8 cellular contexts compared by ENCODE assay signal in the genomic region with DNA sequence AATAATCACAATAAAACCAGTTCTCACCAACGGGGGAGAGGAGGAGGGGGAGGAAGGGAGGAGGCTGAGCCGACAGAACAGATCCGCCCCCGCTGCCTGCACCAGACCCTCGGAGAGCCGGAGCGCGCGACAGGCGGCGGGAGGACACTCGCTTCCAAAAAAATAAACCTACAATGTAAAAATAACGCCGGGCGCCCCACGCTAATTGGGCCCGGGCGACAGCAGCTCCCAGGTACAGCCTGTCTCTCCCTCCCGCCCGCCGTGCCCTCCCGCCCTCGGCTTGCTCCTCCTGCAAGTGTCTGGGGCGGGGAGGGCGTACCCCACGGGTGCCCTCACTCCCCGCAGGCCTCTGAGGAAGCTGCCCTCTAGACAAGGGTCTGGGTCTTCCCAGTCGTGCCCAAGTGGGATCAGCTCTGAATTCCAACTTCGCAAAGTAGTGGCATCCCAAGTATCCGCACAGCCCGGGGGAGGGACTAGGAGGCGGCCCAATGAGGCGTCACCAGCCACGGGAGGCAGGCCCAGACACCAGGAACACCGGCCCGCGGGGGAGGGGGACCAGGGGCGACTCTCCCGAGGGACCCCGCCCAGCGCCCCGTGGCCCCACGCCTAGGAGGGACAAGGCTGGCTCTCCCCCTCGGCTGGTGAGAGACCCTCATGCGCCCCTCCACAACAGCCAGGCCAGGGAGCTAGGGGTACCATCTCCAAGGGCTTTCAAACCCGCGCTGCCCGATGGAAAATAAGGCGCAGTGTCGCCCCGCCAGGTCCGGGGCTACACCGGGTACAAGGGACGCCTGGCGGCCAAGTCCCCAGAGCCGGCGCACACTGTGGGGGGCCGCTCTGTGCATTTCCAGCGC. TPM values are rescaled to one million over a fixed set of nuclear protein-coding genes. Genes with fewer than 3 reads are reported as not detected.
DNase-seq lines count a peak whose midpoint lies in the region; ATAC-seq, FAIRE-seq and TF ChIP-seq lines count a peak whose summit lies in the region.

No MANE protein-coding gene starts in this region.

- no peak for TF ChIP-seq POLR2A in HCT116 (IDR thresholded peaks at IDR 0.05; ENCODE audit: borderline replicate concordance, extremely low read depth, insufficient read depth, insufficient read length)

- no peaks in the 10 kb centered on the region for H3K9me2 ChIP-seq in HCT116 (ENCODE audit: insufficient read depth)

- no peak for FAIRE-seq in D721Med (lab: Jason Lieb, UNC)

- H3K4me2 ChIP-seq in HCT116 (ENCODE audit: low read length) = peak overlapping the region; percentile 86

- RAD21 ChIA-PET in HCT116 (lab: Charles Lee; ENCODE audit: low non-redundant PET in 1 of 2, low total read pairs in 2 of 2, uncharacterized antibody in 2 of 2, unreplicated experiment in 2 of 2) = no interaction called here

- no peak for TF ChIP-seq RAD21 in HCT116 (IDR thresholded peaks at IDR 0.05; ENCODE audit: low read depth)

- peaks cover 6 to 27% of the 10 kb centered on the region in 2 experiments; a peak in 3 of 4 replicates for H3K4me1 ChIP-seq in HCT116 (ENCODE audit: control insufficient read depth in 1 of 2, insufficient read depth in 2 of 2, low read length in 2 of 2)
- peaks cover 28% of the 10 kb centered on the region for H3K4me1 ChIP-seq in rectal smooth muscle tissue (ENCODE audit: control insufficient read depth, insufficient read depth, low read length)

- H3K79me2 ChIP-seq in HCT116 (ENCODE audit: insufficient read depth, low read length) = peaks cover 55% of the 10 kb centered on the region

- peak; percentile 75 for DNase-seq in GM10248 (ENCODE audit: extremely low spot score)
- DNase-seq in HCT116 (ENCODE audit: low read depth, low spot score) = peak; percentile 42
- peak; percentile 37 for DNase-seq in MV-4-11 (lab: John Stamatoyannopoulos, UW)
- DNase-seq in T-helper 22 cell (ENCODE audit: low read depth) = peak; percentile 58
- no peak for DNase-seq in astrocyte of the cerebellum (ENCODE audit: low read depth)
- peak; percentile 95 for DNase-seq in hepatic stellate cell (ENCODE audit: low spot score)
- DNase-seq in D721Med (ENCODE audit: insufficient read length, low spot score) = no peak

- peak overlapping the region; percentile 94 for H3K27ac ChIP-seq in HCT116 (ENCODE audit: low read depth, low read length)
- H3K27ac ChIP-seq in rectal smooth muscle tissue (ENCODE audit: low read depth, low read length) = peak overlapping the region; percentile 96

- intact Hi-C loops in HCT116 (cut with micrococcal nuclease) = loop anchor here (2.0 to 10.0 kb wide), 6 partner anchors 71 to 201 kb away; no protein-coding TSS in a partner anchor

- H3K27me3 ChIP-seq in HCT116 (ENCODE audit: insufficient read depth, low read length) (no peaks in the 10 kb centered on the region), rectal smooth muscle tissue (ENCODE audit: control insufficient read depth, insufficient read depth, low read length) (no peaks in the 10 kb centered on the region)

- peak overlapping the region; percentile 70 to 82 for H3K4me3 ChIP-seq in HCT116 (replicated peaks in 1 of 2; ENCODE audit: low read depth in 1 of 2, low read length in 2 of 2)
- H3K4me3 ChIP-seq in astrocyte of the cerebellum (ENCODE audit: low read depth, low read length) = peak overlapping the region; percentile 90
- peak overlapping the region; percentile 90 for H3K4me3 ChIP-seq in rectal smooth muscle tissue (ENCODE audit: low read length)

- H2AFZ ChIP-seq in HCT116 (ENCODE audit: low read depth, low read length, poor library complexity, severe bottlenecking) = no peak overlapping the region

- peaks cover 11% of the 10 kb centered on the region; the same call in 1 of the 2 replicates for H4K20me1 ChIP-seq in HCT116 (ENCODE audit: insufficient read depth)

- TF ChIP-seq CTCF in GM10248 (IDR thresholded peaks at IDR 0.05; ENCODE audit: control extremely low read depth, extremely low read depth, low read depth, missing control alignments) (no peak), HCT116 (IDR thresholded peaks at IDR 0.05 in 2 of 3, conservative IDR thresholded peaks at IDR 0.05 in 1 of 3; ENCODE audit: borderline replicate concordance in 1 of 3, insufficient read depth in 1 of 3, low read depth in 2 of 3, low read length in 2 of 3) (no peak), astrocyte of the cerebellum (IDR thresholded peaks at IDR 0.05; ENCODE audit: low read depth, low read length, missing control alignments) (no peak), D721Med (IDR thresholded peaks at IDR 0.05; ENCODE audit: insufficient read depth, missing control alignments) (no peak)

- no peaks in the 10 kb centered on the region for H3K9me3 ChIP-seq in HCT116 (ENCODE audit: control insufficient read depth in 1 of 2, insufficient read depth in 1 of 2, low read depth in 1 of 2, low read length in 2 of 2)

- CTCF ChIA-PET in GM10248 (lab: Yijun Ruan, JAX) (interaction anchor here (0.9 to 1.3 kb wide), 2 partner anchors 13 to 21 kb away, joined by 3 read pairs; no protein-coding TSS in a partner anchor), HCT116 (lab: Charles Lee) (no interaction called here)

- peaks cover 0 to 6% of the 10 kb centered on the region in 2 experiments; a peak in 1 of 4 replicates for H3K36me3 ChIP-seq in HCT116 (ENCODE audit: control insufficient read depth in 1 of 2, insufficient read depth in 2 of 2, low read length in 2 of 2)
- H3K36me3 ChIP-seq in rectal smooth muscle tissue (ENCODE audit: control insufficient read depth, insufficient read depth, low read length) = no peaks in the 10 kb centered on the region

- in situ Hi-C loops in astrocyte of the cerebellum (cut with HindIII; ENCODE audit: low sequenced_read_pairs) = no loop called here

- POLR2A ChIA-PET in GM10248 (lab: Yijun Ruan, JAX) (interaction anchor here (0.6 kb wide), 1 partner anchor 186 kb away, joined by 3 read pairs; no protein-coding TSS in a partner anchor), HCT116 (lab: Charles Lee) (no interaction called here)

- H3K9ac ChIP-seq in HCT116 (ENCODE audit: low read length) = peak overlapping the region; percentile 96
- peak overlapping the region; percentile 91 for H3K9ac ChIP-seq in rectal smooth muscle tissue (ENCODE audit: low read length)

- BruUV-seq in HCT116 (replicated peaks; lab: Mats Ljungman, UMichigan) = no TSS peak

- ATAC-seq in HCT116 = peak; percentile 82

TF ChIP-seq in HCT116, 20 proteins besides CTCF, POLR2A, EP300 and RAD21:
- TF ChIP-seq, protein P1, sequence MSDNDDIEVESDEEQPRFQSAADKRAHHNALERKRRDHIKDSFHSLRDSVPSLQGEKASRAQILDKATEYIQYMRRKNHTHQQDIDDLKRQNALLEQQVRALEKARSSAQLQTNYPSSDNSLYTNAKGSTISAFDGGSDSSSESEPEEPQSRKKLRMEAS (IDR thresholded peaks at IDR 0.05) = 0 out of 2 replicates have a peak, but pooled peaks have one; percentile 26
- TF ChIP-seq POLR2AphosphoS5 (IDR thresholded peaks at IDR 0.05; ENCODE audit: low read depth, low read length) (peak; percentile 32), JUND (IDR thresholded peaks at IDR 0.05) (no peak), EGR1 (IDR thresholded peaks at IDR 0.05; ENCODE audit: low read depth) (peak; percentile 62; the same call in 1 of the 2 replicates), SP1 (IDR thresholded peaks at IDR 0.05; ENCODE audit: low read depth) (no peak), ZFX (IDR thresholded peaks at IDR 0.05) (no peak)
- TF ChIP-seq, protein P2, sequence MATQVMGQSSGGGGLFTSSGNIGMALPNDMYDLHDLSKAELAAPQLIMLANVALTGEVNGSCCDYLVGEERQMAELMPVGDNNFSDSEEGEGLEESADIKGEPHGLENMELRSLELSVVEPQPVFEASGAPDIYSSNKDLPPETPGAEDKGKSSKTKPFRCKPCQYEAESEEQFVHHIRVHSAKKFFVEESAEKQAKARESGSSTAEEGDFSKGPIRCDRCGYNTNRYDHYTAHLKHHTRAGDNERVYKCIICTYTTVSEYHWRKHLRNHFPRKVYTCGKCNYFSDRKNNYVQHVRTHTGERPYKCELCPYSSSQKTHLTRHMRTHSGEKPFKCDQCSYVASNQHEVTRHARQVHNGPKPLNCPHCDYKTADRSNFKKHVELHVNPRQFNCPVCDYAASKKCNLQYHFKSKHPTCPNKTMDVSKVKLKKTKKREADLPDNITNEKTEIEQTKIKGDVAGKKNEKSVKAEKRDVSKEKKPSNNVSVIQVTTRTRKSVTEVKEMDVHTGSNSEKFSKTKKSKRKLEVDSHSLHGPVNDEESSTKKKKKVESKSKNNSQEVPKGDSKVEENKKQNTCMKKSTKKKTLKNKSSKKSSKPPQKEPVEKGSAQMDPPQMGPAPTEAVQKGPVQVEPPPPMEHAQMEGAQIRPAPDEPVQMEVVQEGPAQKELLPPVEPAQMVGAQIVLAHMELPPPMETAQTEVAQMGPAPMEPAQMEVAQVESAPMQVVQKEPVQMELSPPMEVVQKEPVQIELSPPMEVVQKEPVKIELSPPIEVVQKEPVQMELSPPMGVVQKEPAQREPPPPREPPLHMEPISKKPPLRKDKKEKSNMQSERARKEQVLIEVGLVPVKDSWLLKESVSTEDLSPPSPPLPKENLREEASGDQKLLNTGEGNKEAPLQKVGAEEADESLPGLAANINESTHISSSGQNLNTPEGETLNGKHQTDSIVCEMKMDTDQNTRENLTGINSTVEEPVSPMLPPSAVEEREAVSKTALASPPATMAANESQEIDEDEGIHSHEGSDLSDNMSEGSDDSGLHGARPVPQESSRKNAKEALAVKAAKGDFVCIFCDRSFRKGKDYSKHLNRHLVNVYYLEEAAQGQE (IDR thresholded peaks at IDR 0.05; ENCODE audit: low read depth) = no peak

RNA-seq across cellular contexts. Expression of a gene that starts 1.0 kb away (rescaled TPM):
- total RNA-seq in HCT116 (2021; ENCODE audit: unreplicated experiment) = 153 TPM
- polyA plus RNA-seq in HCT116 (2012) = 84.8 and 92.4 TPM in 2 replicates

Comparison
In these comparisons a context has a peak if more than half of its experiments do, and no peak if none do; other contexts are left out.
1. DNase-seq: peak in GM10248 (single experiment), HCT116 (single experiment), MV-4-11 (single experiment), T-helper 22 cell (single experiment) and hepatic stellate cell (single experiment); none in astrocyte of the cerebellum (single experiment) and D721Med (single experiment).
2. Peak in every context shown above with its lines, with median percentiles within 50 percentile points of each other: H3K4me3 ChIP-seq.